In the genomic region with DNA sequence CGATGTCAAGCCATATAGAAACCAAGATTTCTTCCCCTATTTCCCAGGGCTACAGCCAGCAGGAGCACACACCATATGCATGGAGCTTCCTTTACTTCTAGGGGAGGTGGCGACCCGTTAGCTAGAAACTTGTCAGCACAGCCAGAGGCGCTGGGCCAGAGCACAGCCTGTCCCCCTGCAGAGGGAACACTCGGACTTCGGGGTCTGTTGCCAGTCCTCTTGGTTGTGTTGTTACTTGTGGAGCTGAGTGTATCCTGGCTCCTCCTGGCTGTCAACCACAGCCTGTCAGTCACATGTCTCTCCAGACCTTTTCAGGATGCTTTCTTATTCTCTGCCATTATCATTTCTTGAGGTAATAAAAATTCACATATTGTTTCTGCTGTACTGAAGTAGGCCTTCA, we compare ENCODE assay signal across 10 cellular contexts. TPM values are rescaled to one million over a fixed set of nuclear protein-coding genes. Genes with fewer than 3 reads are reported as not detected.
DNase-seq lines count a peak whose midpoint lies in the region; ATAC-seq and TF ChIP-seq lines count a peak whose summit lies in the region.
"Had no signal": no experiment of that assay in that cellular context is flagged by ENCODE, and none has a peak within 500 bp of the region (broad histone marks: within the 10 kb centered on the region; RNA-seq: fewer than 3 reads in every experiment).

No MANE protein-coding gene starts in this region.

- H3K27ac ChIP-seq in lower lobe of right lung (peak overlapping the region; percentile 65), suprapubic skin (peak overlapping the region; percentile 80)

- H3K4me3 ChIP-seq in lower lobe of right lung (no peak overlapping the region), suprapubic skin (no peak overlapping the region)

- H3K27me3 Mint-ChIP-seq in central memory CD8-positive, alpha-beta T cell, result no peaks in the 10 kb centered on the region
- H3K27me3 Mint-ChIP-seq: stimulated activated naive B cell treated with anti-CD40 and anti-IgM and Interleukin-4, amounts not matched to agents 10 μg/mL and 1 μg/mL and 100 μg/mL, for 72 hours had no signal

- no peaks in the 10 kb centered on the region for H3K9me3 ChIP-seq in lower lobe of right lung
- H3K9me3 ChIP-seq in suprapubic skin, result no peaks in the 10 kb centered on the region

- H3K27me3 ChIP-seq in lower lobe of right lung (ENCODE audit: low read depth) (no peaks in the 10 kb centered on the region), suprapubic skin (no peaks in the 10 kb centered on the region)

- peaks cover 79% of the 10 kb centered on the region for H3K36me3 Mint-ChIP-seq in central memory CD8-positive, alpha-beta T cell (ENCODE audit: insufficient read depth)

- intact Hi-C loops in lower lobe of right lung (cut with DNase I), result no loop called here

- peaks cover 10% of the 10 kb centered on the region for H3K36me3 ChIP-seq in lower lobe of right lung
- no peaks in the 10 kb centered on the region for H3K36me3 ChIP-seq in suprapubic skin

- no peak for ATAC-seq in central memory CD8-positive, alpha-beta T cell (replicated peaks; ENCODE audit: extremely low read depth, poor library complexity, severe bottlenecking)
- ATAC-seq in lower lobe of right lung, result peak; percentile 11 to 41
- no peak for ATAC-seq in HG03432 (IDR thresholded peaks at IDR 0.05; ENCODE audit: unreplicated experiment)
- ATAC-seq: HCT116 had no signal

- H3K4me3 Mint-ChIP-seq in central memory CD8-positive, alpha-beta T cell, result no peak overlapping the region
- H3K4me3 Mint-ChIP-seq: stimulated activated naive B cell treated with anti-CD40 and anti-IgM and Interleukin-4, amounts not matched to agents 10 μg/mL and 1 μg/mL and 100 μg/mL, for 72 hours had no signal

- H3K9me3 Mint-ChIP-seq in central memory CD8-positive, alpha-beta T cell, result no peaks in the 10 kb centered on the region
- H3K9me3 Mint-ChIP-seq: stimulated activated naive B cell treated with anti-CD40 and anti-IgM and Interleukin-4, amounts not matched to agents 10 μg/mL and 1 μg/mL and 100 μg/mL, for 72 hours had no signal

- TF ChIP-seq CTCF in lower lobe of right lung (IDR thresholded peaks at IDR 0.05) (no peak), suprapubic skin (IDR thresholded peaks at IDR 0.05) (no peak)

- no peak for TF ChIP-seq POLR2A in suprapubic skin (IDR thresholded peaks at IDR 0.05)

- H3K4me1 Mint-ChIP-seq in central memory CD8-positive, alpha-beta T cell, result peaks cover 20% of the 10 kb centered on the region

- DNase-seq in NCI-H82 (lab: John Stamatoyannopoulos, UW), result peak; percentile 51
- DNase-seq in NCI-H82 treated with DMSO at 0.1 percent for 48 hours (lab: John Stamatoyannopoulos, UW; ENCODE audit: unreplicated experiment), result no peak
- no peak for DNase-seq in central memory CD8-positive, alpha-beta T cell (ENCODE audit: low spot score in 2 of 2)
- DNase-seq in lower lobe of right lung, result no peak
- DNase-seq in suprapubic skin (ENCODE audit: low spot score in 2 of 2), result no peak
- DNase-seq in NK-92 (lab: John Stamatoyannopoulos, UW; ENCODE audit: unreplicated experiment), result no peak
- no peak for DNase-seq in GM19240 (ENCODE audit: insufficient read length, low spot score)
- DNase-seq: stimulated activated naive B cell treated with anti-CD40 and anti-IgM and Interleukin-4, amounts not matched to agents 10 μg/mL and 1 μg/mL and 100 μg/mL, for 72 hours had no signal

- H3K27ac Mint-ChIP-seq in central memory CD8-positive, alpha-beta T cell (ENCODE audit: low read depth), result peak overlapping the region; percentile 74

- TF ChIP-seq EP300 in suprapubic skin (IDR thresholded peaks at IDR 0.05), result no peak

- 70% methylated on average over 6 of the region's 6 CpGs for WGBS in suprapubic skin

- peaks cover 51% of the 10 kb centered on the region for H3K4me1 ChIP-seq in lower lobe of right lung
- H3K4me1 ChIP-seq in suprapubic skin, result peaks cover 42% of the 10 kb centered on the region

RNA-seq across cellular contexts. Expression of gene TRAF3IP2, which starts 57.6 kb away (rescaled TPM):
- total RNA-seq in lower lobe of right lung, result 37.5 TPM
- total RNA-seq in suprapubic skin, result 10 to 100 TPM; 59.7 to 64.0 (median 60.9) TPM

Comparison
In these comparisons a context has a peak if more than half of its experiments do, and no peak if none do; other contexts are left out.
1. ATAC-seq: peak in lower lobe of right lung (2 of 2); none in central memory CD8-positive, alpha-beta T cell (single experiment) and HG03432 (single experiment).